ENCODE assay signal across 9 cellular contexts in the genomic region with DNA sequence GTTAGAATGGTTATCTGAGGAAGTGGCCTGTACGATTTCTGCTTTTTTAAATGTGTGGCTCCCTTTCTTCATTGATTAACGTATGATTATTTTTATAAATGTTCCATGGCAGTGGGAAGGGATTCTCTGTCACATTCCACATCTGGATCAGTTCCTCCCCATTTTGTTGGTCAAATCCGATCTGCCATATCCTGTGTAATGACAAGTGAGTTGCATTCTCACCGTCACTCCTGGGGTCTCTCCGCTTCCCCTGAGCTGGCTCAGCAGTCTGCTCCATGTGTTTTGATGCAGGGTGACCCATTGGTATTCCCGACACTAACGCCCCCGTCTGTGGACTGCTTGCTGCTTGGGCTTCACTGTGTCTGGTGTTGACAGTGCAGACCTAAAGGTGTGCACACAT. TPM values are rescaled to one million over a fixed set of nuclear protein-coding genes. Genes with fewer than 3 reads are reported as not detected.
DNase-seq lines count a peak whose midpoint lies in the region; ATAC-seq, FAIRE-seq and TF ChIP-seq lines count a peak whose summit lies in the region.
"Had no signal": no experiment of that assay in that cellular context is flagged by ENCODE, and none has a peak within 500 bp of the region (broad histone marks: within the 10 kb centered on the region; RNA-seq: fewer than 3 reads in every experiment).

No MANE protein-coding gene starts in this region.

- TF ChIP-seq CTCF in GM12875 (IDR thresholded peaks at IDR 0.05; ENCODE audit: borderline replicate concordance, insufficient read depth, low read depth, low read length) (no peak), SU-DHL-6 (IDR thresholded peaks at IDR 0.05; ENCODE audit: insufficient read depth, low read length, poor library complexity, severe bottlenecking) (no peak), esophagus muscularis mucosa (IDR thresholded peaks at IDR 0.05) (no peak), gastrocnemius medialis (IDR thresholded peaks at IDR 0.05 in 4 of 5, conservative IDR thresholded peaks at IDR 0.05 in 1 of 5) (no peak)

- TF ChIP-seq POLR2A in esophagus muscularis mucosa (IDR thresholded peaks at IDR 0.05; ENCODE audit: low read depth), result no peak
- TF ChIP-seq POLR2A in gastrocnemius medialis (IDR thresholded peaks at IDR 0.05), result no peak
- no peak for TF ChIP-seq POLR2A in H54 (IDR thresholded peaks at IDR 0.05; ENCODE audit: low read depth, low read length)

- no peaks in the 10 kb centered on the region for H3K9me2 ChIP-seq in SU-DHL-6 (replicated peaks; ENCODE audit: insufficient read depth, low read length)

- H2AFZ ChIP-seq in SU-DHL-6 (ENCODE audit: low read depth, low read length, severe bottlenecking), result no peak overlapping the region

- H3K27me3 ChIP-seq in SU-DHL-6 (ENCODE audit: low read length), result no peaks in the 10 kb centered on the region
- no peaks in the 10 kb centered on the region for H3K27me3 ChIP-seq in esophagus muscularis mucosa
- no peaks in the 10 kb centered on the region for H3K27me3 ChIP-seq in gastrocnemius medialis

- peak overlapping the region; percentile 98 for H3K27ac ChIP-seq in SU-DHL-6 (ENCODE audit: low read depth, low read length)
- peak overlapping the region; percentile 68 to 78 (median 76) for H3K27ac ChIP-seq in esophagus muscularis mucosa (replicated peaks in 1 of 4)
- peak overlapping the region; percentile 98 to 100 (median 100) for H3K27ac ChIP-seq in gastrocnemius medialis

- peaks cover 6% of the 10 kb centered on the region; the same call in 1 of the 2 replicates for H3K36me3 ChIP-seq in SU-DHL-6 (ENCODE audit: low read length)
- H3K36me3 ChIP-seq in esophagus muscularis mucosa, result peaks cover 42 to 85% (median 70%) of the 10 kb centered on the region in 4 donors
- H3K36me3 ChIP-seq in gastrocnemius medialis, result peaks cover 0 to 11% of the 10 kb centered on the region in 2 donors

- no peaks in the 10 kb centered on the region for H4K20me1 ChIP-seq in SU-DHL-6 (ENCODE audit: low read depth, low read length)

- H3K4me1 ChIP-seq in esophagus muscularis mucosa (peaks cover 37 to 82% (median 66%) of the 10 kb centered on the region in 4 donors), gastrocnemius medialis (peaks cover 12 to 32% of the 10 kb centered on the region in 2 donors)

- peak overlapping the region; percentile 53 for H3K9ac ChIP-seq in SU-DHL-6 (ENCODE audit: low read length)

- H3K9me3 ChIP-seq in SU-DHL-6 (ENCODE audit: insufficient read depth, low read length), result no peaks in the 10 kb centered on the region
- H3K9me3 ChIP-seq in esophagus muscularis mucosa, result no peaks in the 10 kb centered on the region
- no peaks in the 10 kb centered on the region for H3K9me3 ChIP-seq in gastrocnemius medialis

- FAIRE-seq in H54 (lab: Jason Lieb, UNC), result no peak

- peaks cover 6% of the 10 kb centered on the region; the same call in 1 of the 2 replicates for H3K79me2 ChIP-seq in SU-DHL-6 (ENCODE audit: insufficient read depth, low read length)

- H3K4me3 ChIP-seq in GM12875 (ENCODE audit: low read depth, low read length), result peak overlapping the region; percentile 11
- H3K4me3 ChIP-seq in SU-DHL-6 (ENCODE audit: insufficient read depth, low read length, poor library complexity, severe bottlenecking), result peak overlapping the region; percentile 18
- no peak overlapping the region for H3K4me3 ChIP-seq in esophagus muscularis mucosa
- H3K4me3 ChIP-seq in gastrocnemius medialis, result no peak overlapping the region

- WGBS in esophagus muscularis mucosa, result 45% methylated on average over 8 of the region's 8 CpGs

- in situ Hi-C loops in gastrocnemius medialis (cut with MboI; ENCODE audit: low sequenced_read_pairs in 4 of 4), result no loop called here

- TF ChIP-seq EP300 in esophagus muscularis mucosa (IDR thresholded peaks at IDR 0.05), result no peak

- intact Hi-C loops in esophagus muscularis mucosa (cut with DNase I) (no loop called here), gastrocnemius medialis (cut with DNase I; ENCODE audit: low total_unique reads) (no loop called here)

- peak; percentile 37 for DNase-seq in esophagus muscularis mucosa (ENCODE audit: extremely low spot score)
- DNase-seq in gastrocnemius medialis, result no peak
- no peak for DNase-seq in H54 (ENCODE audit: insufficient read length, low spot score)
- DNase-seq in GOT3 (lab: John Stamatoyannopoulos, UW), result no peak
- DNase-seq in NCI-H2107 (lab: John Stamatoyannopoulos, UW), result no peak
- DNase-seq: NCI-H2081 had no signal

- peaks cover 76% of the 10 kb centered on the region for H3F3A ChIP-seq in SU-DHL-6 (ENCODE audit: insufficient read depth)

- H3K4me2 ChIP-seq in SU-DHL-6 (ENCODE audit: low read depth, low read length, poor library complexity, severe bottlenecking), result peak overlapping the region; percentile 83

- ATAC-seq in gastrocnemius medialis (no peak), GM21381 (IDR thresholded peaks at IDR 0.05; ENCODE audit: unreplicated experiment) (no peak)

RNA-seq across cellular contexts. Expression of gene NEAT1, which starts 20.4 kb away (rescaled TPM):
- total RNA-seq in esophagus muscularis mucosa (100 to 1,000 TPM in 2 of 4 donors, 10 to 100 TPM in 2; 42.8 to 181 (median 96.0) TPM), gastrocnemius medialis (100 to 1,000 TPM in 1 of 4 donors, 10 to 100 TPM in 3; 24.1 to 472 (median 32.8) TPM)

RNA-seq across cellular contexts. Expression of gene MALAT1, which starts 55.9 kb away (rescaled TPM):
- total RNA-seq in esophagus muscularis mucosa, result over 10,000 TPM in 1 of 4 donors, 1,000 to 10,000 TPM in 3; 2,724 to 15,405 (median 5,373) TPM
- total RNA-seq in gastrocnemius medialis, result 1,000 to 10,000 TPM in 3 of 4 donors, 100 to 1,000 TPM in 1; 874 to 6,745 (median 1,938) TPM

RNA-seq across cellular contexts. Expression of gene FRMD8, which starts 56.5 kb away (rescaled TPM):
- 10 to 100 TPM; 30.4 to 37.3 (median 34.7) TPM for total RNA-seq in esophagus muscularis mucosa
- total RNA-seq in gastrocnemius medialis, result 10 to 100 TPM; 11.5 to 51.7 (median 20.1) TPM

Comparison
In these comparisons a context has a peak if more than half of its experiments do, and no peak if none do; other contexts are left out.
1. H3K4me3 ChIP-seq: peak in GM12875 (single experiment) and SU-DHL-6 (single experiment); none in esophagus muscularis mucosa (0 of 4) and gastrocnemius medialis (0 of 4).
2. Peak in every context shown above with its lines, with median percentiles within 50 percentile points of each other: H3K27ac ChIP-seq.